8 cellular contexts compared by ENCODE assay signal in genomic region chr19:2239771-2240770, GRCh38. TPM values are rescaled to one million over a fixed set of nuclear protein-coding genes. Genes with fewer than 3 reads are reported as not detected.
A peak's percentile ranks its signal among the peaks of the same experiment; 100 is the strongest.
DNase-seq lines count a peak whose midpoint lies in the region; ATAC-seq lines count a peak whose summit lies in the region.

No MANE protein-coding gene starts in this region.

- H3K27me3 ChIP-seq in NT2/D1 (ENCODE audit: insufficient read depth, insufficient read length) (no peaks in the 10 kb centered on the region), mononuclear cell (ENCODE audit: insufficient read depth, low read length) (no peaks in the 10 kb centered on the region)

- H3K9me3 ChIP-seq in NT2/D1 (ENCODE audit: insufficient read depth, low read length) (no peaks in the 10 kb centered on the region), mononuclear cell (ENCODE audit: low read depth, low read length) (no peaks in the 10 kb centered on the region)

- ATAC-seq in HG03196 (IDR thresholded peaks at IDR 0.05; ENCODE audit: unreplicated experiment) (no peak), HG03097 (IDR thresholded peaks at IDR 0.05; ENCODE audit: low FRiP score, unreplicated experiment) (no peak)

- H3K36me3 ChIP-seq in NT2/D1 (ENCODE audit: insufficient read depth, insufficient read length, low read length) = peaks cover 76% of the 10 kb centered on the region

- H3K4me1 ChIP-seq in NT2/D1 (ENCODE audit: insufficient read depth, insufficient read length) = peaks cover 34% of the 10 kb centered on the region
- peaks cover 65% of the 10 kb centered on the region for H3K4me1 ChIP-seq in mononuclear cell (ENCODE audit: insufficient read depth, low read length)

- H3K9ac ChIP-seq in NT2/D1 (ENCODE audit: insufficient read length, low read depth) = peak overlapping the region; percentile 65

- H3K4me3 ChIP-seq in NT2/D1 (ENCODE audit: insufficient read length, low read depth) (peak overlapping the region; percentile 12), mononuclear cell (ENCODE audit: low read length) (peak overlapping the region; percentile 19)

- peak; percentile 31 for DNase-seq in COR-L47 (lab: John Stamatoyannopoulos, UW)
- DNase-seq in NT2/D1 (ENCODE audit: low read depth, low spot score) = no peak
- DNase-seq in central memory CD4-positive, alpha-beta T cell = peak; percentile 56
- no peak for DNase-seq in GM19238 (ENCODE audit: insufficient read length, low spot score)
- no peak for DNase-seq in NCI-H446 (lab: John Stamatoyannopoulos, UW)

RNA-seq across cellular contexts. Expression of gene SF3A2, which starts 3.4 kb away (rescaled TPM):
- 68.1 TPM for total RNA-seq in mononuclear cell

RNA-seq across cellular contexts. Expression of gene PLEKHJ1, which starts 3.9 kb away (rescaled TPM):
- total RNA-seq in mononuclear cell = 25.3 TPM

RNA-seq across cellular contexts. Expression of gene AMH, which starts 9.1 kb away (rescaled TPM):
- 1.3 TPM for total RNA-seq in mononuclear cell

RNA-seq across cellular contexts. Expression of gene JSRP1, which starts 16.1 kb away (rescaled TPM):
- not detected for total RNA-seq in mononuclear cell

RNA-seq across cellular contexts. Expression of gene PEAK3, which starts 41.9 kb away (rescaled TPM):
- total RNA-seq in mononuclear cell = 0.52 TPM

Comparison
In these comparisons a context has a peak if more than half of its experiments do, and no peak if none do; other contexts are left out.
1. DNase-seq: peak in COR-L47 (single experiment) and central memory CD4-positive, alpha-beta T cell (single experiment); none in NT2/D1 (single experiment), GM19238 (single experiment) and NCI-H446 (0 of 2).